Comparison of ENCODE assay signal across 8 cellular contexts in the genomic region with DNA sequence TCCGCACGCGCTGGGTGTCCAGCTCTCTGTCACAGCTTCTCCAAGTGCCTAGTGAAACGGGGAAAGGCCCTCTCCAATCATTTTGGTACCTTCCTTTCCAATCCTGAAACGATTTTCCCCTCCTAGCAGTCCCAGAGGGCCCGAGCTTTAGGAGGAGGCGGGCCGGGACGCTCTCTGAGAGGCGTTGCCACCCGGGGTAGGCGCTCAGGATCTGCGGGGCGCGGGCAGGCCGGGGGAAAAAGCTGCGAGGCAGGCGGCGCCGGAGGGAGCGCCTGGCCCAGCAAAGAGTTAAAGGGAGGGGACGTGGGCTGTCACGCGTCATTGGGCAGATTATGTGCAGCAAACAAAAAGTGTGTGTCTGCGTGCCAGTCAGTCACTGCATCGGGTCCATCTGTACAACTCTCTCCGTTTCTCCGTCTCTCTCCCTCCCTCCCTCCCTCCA. TPM values are rescaled to one million over a fixed set of nuclear protein-coding genes. Genes with fewer than 3 reads are reported as not detected.
DNase-seq lines count a peak whose midpoint lies in the region; ATAC-seq, FAIRE-seq and TF ChIP-seq lines count a peak whose summit lies in the region.

A gene (plus strand): TSS at position 372 of the 442 bp plus-strand sequence. CDS start 2,578 bp downstream, outside the sequence.

- peak within 1 kb of the TSS; percentile 5 for H2AFZ ChIP-seq in keratinocyte (ENCODE audit: control insufficient read depth, low read length)
- H2AFZ ChIP-seq in Karpas-422 (ENCODE audit: low read length): no peak within 1 kb of the TSS

- dilution Hi-C loops in keratinocyte (cut with MboI; ENCODE audit: extremely low pct_ligation_motif_present, low sequenced_read_pairs): no loop called here

- H3K79me2 ChIP-seq in keratinocyte (ENCODE audit: control insufficient read depth, insufficient read depth, low read length): no peaks in the 10 kb centered on the region
- H3K79me2 ChIP-seq in Karpas-422 (ENCODE audit: low read length): no peaks in the 10 kb centered on the region

- peak; percentile 24 for DNase-seq in NCI-H526 treated with DMSO at 0.1 percent for 48 hours (lab: John Stamatoyannopoulos, UW)
- DNase-seq in ascending aorta (ENCODE audit: low spot score in 2 of 2): no peak
- no peak for DNase-seq in keratinocyte (ENCODE audit: low read depth, low spot score)
- peak; percentile 31 for DNase-seq in stimulated activated naive CD4-positive, alpha-beta T cell treated with Interleukin-2 at 50 U/mL for 16 hours (lab: John Stamatoyannopoulos, UW)
- DNase-seq in RPMI8226: no peak
- DNase-seq in Karpas-422: no peak
- DNase-seq in epidermal melanocyte (ENCODE audit: insufficient read length, low spot score): no peak

- intact Hi-C loops in ascending aorta (cut with DNase I): no loop called here

- no peaks in the 10 kb centered on the region for H3K9me3 ChIP-seq in ascending aorta
- no peaks in the 10 kb centered on the region for H3K9me3 ChIP-seq in keratinocyte (ENCODE audit: control insufficient read depth, low read depth, low read length)
- no peaks in the 10 kb centered on the region for H3K9me3 ChIP-seq in Karpas-422 (ENCODE audit: low read length)

- H3K27me3 ChIP-seq in ascending aorta: peaks cover 18% of the 10 kb centered on the region
- H3K27me3 ChIP-seq in keratinocyte (ENCODE audit: control insufficient read depth, extremely low read depth, insufficient read depth, low read length): peaks cover 25% of the 10 kb centered on the region
- H3K27me3 ChIP-seq in Karpas-422 (ENCODE audit: low read length): no peaks in the 10 kb centered on the region

- no peaks in the 10 kb centered on the region for H4K20me1 ChIP-seq in keratinocyte (ENCODE audit: control insufficient read depth, extremely low read depth, insufficient read depth, low read length)
- H4K20me1 ChIP-seq in Karpas-422 (ENCODE audit: insufficient read depth, low read depth, low read length): no peaks in the 10 kb centered on the region

- H3K36me3 ChIP-seq in ascending aorta: no peaks in the 10 kb centered on the region
- H3K36me3 ChIP-seq in keratinocyte (ENCODE audit: control insufficient read depth in 2 of 2, extremely low read depth in 1 of 2, insufficient read depth in 2 of 2, low read length in 2 of 2): no peaks in the 10 kb centered on the region
- H3K36me3 ChIP-seq in Karpas-422 (ENCODE audit: insufficient read depth, low read length): no peaks in the 10 kb centered on the region

- ATAC-seq in GM18907 (IDR thresholded peaks at IDR 0.05; ENCODE audit: unreplicated experiment): peak; percentile 39

- peak within 1 kb of the TSS; percentile 42 to 43 for H3K4me3 ChIP-seq in ascending aorta
- H3K4me3 ChIP-seq in keratinocyte (ENCODE audit: control insufficient read depth in 2 of 3, extremely low read depth in 1 of 3, insufficient read depth in 2 of 3, low read depth in 1 of 3, low read length in 3 of 3): peak within 1 kb of the TSS in 1 of 3 experiments; percentile 59
- H3K4me3 ChIP-seq in Karpas-422 (ENCODE audit: low read length): no peak within 1 kb of the TSS

- TF ChIP-seq CTCF in ascending aorta (IDR thresholded peaks at IDR 0.05) (no peak), keratinocyte (optimal IDR thresholded peaks at IDR 0.05 in 1 of 3, IDR thresholded peaks at IDR 0.05 in 1 of 3, conservative IDR thresholded peaks at IDR 0.05 in 1 of 3; ENCODE audit: extremely low read depth in 1 of 3, insufficient read depth in 2 of 3, low read length in 3 of 3) (no peak)

- H3K9ac ChIP-seq in keratinocyte (ENCODE audit: control insufficient read depth, extremely low read depth, insufficient read depth, low read length) (no peak within 1 kb of the TSS), Karpas-422 (ENCODE audit: low read length) (no peak within 1 kb of the TSS)

- H3K9me2 ChIP-seq in Karpas-422 (replicated peaks; ENCODE audit: insufficient read depth, low read length): no peaks in the 10 kb centered on the region

- H3K27ac ChIP-seq in ascending aorta (no peak within 1 kb of the TSS), keratinocyte (ENCODE audit: control insufficient read depth, insufficient read depth, low read length) (no peak within 1 kb of the TSS), Karpas-422 (ENCODE audit: low read length) (no peak within 1 kb of the TSS)

- no peaks in the 10 kb centered on the region for H3K9me1 ChIP-seq in keratinocyte (ENCODE audit: control insufficient read depth, extremely low read depth, insufficient read depth, low read length)

- H3K4me2 ChIP-seq in keratinocyte (ENCODE audit: control insufficient read depth, extremely low read depth, insufficient read depth, low read depth, low read length) (peak within 1 kb of the TSS; percentile 65), Karpas-422 (ENCODE audit: low read depth, low read length, poor library complexity, severe bottlenecking) (no peak within 1 kb of the TSS)

- peaks cover 4 to 13% of the 10 kb centered on the region in 2 donors for H3K4me1 ChIP-seq in ascending aorta
- H3K4me1 ChIP-seq in keratinocyte (ENCODE audit: control insufficient read depth, extremely low read depth, insufficient read depth, low read length): peaks cover 24% of the 10 kb centered on the region
- no peaks in the 10 kb centered on the region for H3K4me1 ChIP-seq in Karpas-422 (ENCODE audit: low read length)

- FAIRE-seq in keratinocyte (lab: Jason Lieb, UNC): no peak

RNA-seq across cellular contexts. Expression of the gene that starts here (rescaled TPM):
- total RNA-seq in ascending aorta: not detected
- polyA plus RNA-seq in keratinocyte: 3.1 to 4.3 TPM (median 3.5 TPM) in 3 replicates
- not detected for polyA plus RNA-seq in keratinocyte (2011; ENCODE audit: low read depth)
- 1.9 and 2.0 TPM in 2 replicates for polyA plus RNA-seq in keratinocyte (2011; cell fraction: cytosol; rRNA removed)
- polyA plus RNA-seq in keratinocyte (2011; cell fraction: nucleus; rRNA removed): 13.4 and 15.5 TPM in 2 replicates
- polyA plus RNA-seq in keratinocyte (2012; ENCODE audit: low replicate concordance): 0.37 and 5.1 TPM in 2 replicates
- polyA minus RNA-seq in keratinocyte: 0.49 to 3.8 TPM (median 1.6 TPM) in 3 replicates
- polyA minus RNA-seq in keratinocyte (2011; cell fraction: cytosol; rRNA and poly(A)+ RNA removed): 2.7 TPM
- polyA minus RNA-seq in keratinocyte (2011; cell fraction: nucleus; rRNA and poly(A)+ RNA removed): 2.2 and 3.8 TPM in 2 replicates
- total RNA-seq in Karpas-422 (2014; rRNA removed; shearing (Covaris generic); ENCODE audit: low replicate concordance): not detected in 2 replicates

Comparison
In these comparisons a context has a peak if more than half of its experiments do, and no peak if none do; other contexts are left out.
1. DNase-seq: peak in NCI-H526 treated with DMSO at 0.1 percent for 48 hours (single experiment) and stimulated activated naive CD4-positive, alpha-beta T cell treated with Interleukin-2 at 50 U/mL for 16 hours (single experiment); none in ascending aorta (0 of 2), keratinocyte (single experiment), RPMI8226 (single experiment), Karpas-422 (single experiment) and epidermal melanocyte (single experiment).